1 cellular context compared by ENCODE assay signal in the genomic region with DNA sequence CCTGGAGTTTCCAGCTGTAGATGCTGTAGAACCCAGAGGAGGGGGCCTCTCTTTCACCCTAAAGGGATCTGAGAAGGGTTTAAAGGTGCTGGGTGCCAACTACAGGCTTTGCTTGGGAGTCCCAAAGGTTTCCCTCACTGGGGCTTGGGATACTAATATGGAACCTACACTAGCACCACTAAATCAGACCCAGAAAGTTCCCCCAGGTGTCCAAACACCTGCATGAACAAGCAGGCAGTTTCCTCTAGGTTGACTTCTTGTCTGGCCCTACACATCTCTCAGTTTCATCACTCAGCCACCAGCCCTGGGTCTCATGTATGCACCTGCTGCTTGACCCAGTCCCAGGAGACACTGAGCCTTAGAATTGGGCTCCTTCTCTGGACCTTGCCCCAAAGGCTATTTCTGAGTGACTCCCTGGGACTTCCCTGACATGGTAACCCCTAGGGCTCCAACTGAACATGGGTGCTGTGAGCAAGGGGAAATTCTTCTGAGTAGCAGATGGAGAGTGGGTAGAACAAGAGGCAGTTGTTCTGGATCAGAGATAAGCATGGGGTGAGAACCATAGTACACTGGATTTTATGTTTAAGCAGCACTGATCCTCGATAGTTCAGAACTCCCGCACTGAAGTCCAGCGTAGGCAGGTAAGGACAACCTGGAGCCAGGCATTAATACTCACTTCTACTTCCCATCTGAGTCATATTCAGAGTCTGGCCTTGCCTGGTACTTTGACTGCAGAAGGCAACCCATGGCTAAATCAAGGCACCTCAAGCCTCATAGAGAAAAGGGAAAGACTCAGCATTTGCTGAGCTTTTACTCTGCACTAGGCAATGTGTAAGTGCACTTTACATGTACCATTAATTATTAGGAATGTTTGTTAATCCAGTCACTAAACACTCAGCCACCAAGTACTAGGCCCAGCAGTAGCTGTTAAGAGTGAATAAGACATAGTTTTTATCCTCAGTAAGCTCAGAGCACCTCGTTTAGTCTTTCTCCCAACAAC.
TF ChIP-seq lines count a peak whose summit lies in the region.

No MANE protein-coding gene starts in this region.

TF ChIP-seq in HepG2, 621 proteins besides CTCF, POLR2A, EP300 and RAD21 (continued from another document and continues in another):
- TF ChIP-seq, protein P1, sequence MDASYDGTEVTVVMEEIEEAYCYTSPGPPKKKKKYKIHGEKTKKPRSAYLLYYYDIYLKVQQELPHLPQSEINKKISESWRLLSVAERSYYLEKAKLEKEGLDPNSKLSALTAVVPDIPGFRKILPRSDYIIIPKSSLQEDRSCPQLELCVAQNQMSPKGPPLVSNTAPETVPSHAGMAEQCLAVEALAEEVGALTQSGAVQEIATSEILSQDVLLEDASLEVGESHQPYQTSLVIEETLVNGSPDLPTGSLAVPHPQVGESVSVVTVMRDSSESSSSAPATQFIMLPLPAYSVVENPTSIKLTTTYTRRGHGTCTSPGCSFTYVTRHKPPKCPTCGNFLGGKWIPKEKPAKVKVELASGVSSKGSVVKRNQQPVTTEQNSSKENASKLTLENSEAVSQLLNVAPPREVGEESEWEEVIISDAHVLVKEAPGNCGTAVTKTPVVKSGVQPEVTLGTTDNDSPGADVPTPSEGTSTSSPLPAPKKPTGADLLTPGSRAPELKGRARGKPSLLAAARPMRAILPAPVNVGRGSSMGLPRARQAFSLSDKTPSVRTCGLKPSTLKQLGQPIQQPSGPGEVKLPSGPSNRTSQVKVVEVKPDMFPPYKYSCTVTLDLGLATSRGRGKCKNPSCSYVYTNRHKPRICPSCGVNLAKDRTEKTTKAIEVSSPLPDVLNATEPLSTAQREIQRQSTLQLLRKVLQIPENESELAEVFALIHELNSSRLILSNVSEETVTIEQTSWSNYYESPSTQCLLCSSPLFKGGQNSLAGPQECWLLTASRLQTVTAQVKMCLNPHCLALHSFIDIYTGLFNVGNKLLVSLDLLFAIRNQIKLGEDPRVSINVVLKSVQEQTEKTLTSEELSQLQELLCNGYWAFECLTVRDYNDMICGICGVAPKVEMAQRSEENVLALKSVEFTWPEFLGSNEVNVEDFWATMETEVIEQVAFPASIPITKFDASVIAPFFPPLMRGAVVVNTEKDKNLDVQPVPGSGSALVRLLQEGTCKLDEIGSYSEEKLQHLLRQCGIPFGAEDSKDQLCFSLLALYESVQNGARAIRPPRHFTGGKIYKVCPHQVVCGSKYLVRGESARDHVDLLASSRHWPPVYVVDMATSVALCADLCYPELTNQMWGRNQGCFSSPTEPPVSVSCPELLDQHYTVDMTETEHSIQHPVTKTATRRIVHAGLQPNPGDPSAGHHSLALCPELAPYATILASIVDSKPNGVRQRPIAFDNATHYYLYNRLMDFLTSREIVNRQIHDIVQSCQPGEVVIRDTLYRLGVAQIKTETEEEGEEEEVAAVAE (CRISPR knock-in tag; IDR thresholded peaks at IDR 0.05; ENCODE audit: borderline replicate concordance): no peak
- TF ChIP-seq ZMYM3 (CRISPR knock-in tag; IDR thresholded peaks at IDR 0.05) (no peak), KLF9 (CRISPR knock-in tag; IDR thresholded peaks at IDR 0.05; ENCODE audit: low read depth) (no peak), ZNF776 (CRISPR knock-in tag; IDR thresholded peaks at IDR 0.05) (no peak), NFKB2 (CRISPR knock-in tag; IDR thresholded peaks at IDR 0.05; ENCODE audit: borderline replicate concordance) (no peak), PBX2 (CRISPR knock-in tag; IDR thresholded peaks at IDR 0.05) (no peak), HNRNPL (IDR thresholded peaks at IDR 0.05; ENCODE audit: low read depth, low read length) (no peak), MTERF4 (CRISPR knock-in tag; IDR thresholded peaks at IDR 0.05) (no peak; the same call in 1 of the 2 replicates), GPN1 (CRISPR knock-in tag; IDR thresholded peaks at IDR 0.05; ENCODE audit: borderline replicate concordance) (no peak), FOSL1 (CRISPR knock-in tag; IDR thresholded peaks at IDR 0.05; ENCODE audit: borderline replicate concordance) (no peak), DBP (CRISPR knock-in tag; IDR thresholded peaks at IDR 0.05; ENCODE audit: not compliant biosample characterization) (no peak), TCF12 (IDR thresholded peaks at IDR 0.05) (no peak), TCF12 (CRISPR knock-in tag; IDR thresholded peaks at IDR 0.05) (no peak; the same call in 1 of the 2 replicates), NFYC (CRISPR knock-in tag; IDR thresholded peaks at IDR 0.05) (no peak), KLF11 (CRISPR knock-in tag; IDR thresholded peaks at IDR 0.05) (no peak), ZNF572 (CRISPR knock-in tag; IDR thresholded peaks at IDR 0.05) (no peak), HNF4A (CRISPR knock-in tag; IDR thresholded peaks at IDR 0.05) (no peak), ZNF598 (CRISPR knock-in tag; IDR thresholded peaks at IDR 0.05; ENCODE audit: borderline replicate concordance) (peak; percentile 73; the same call in 1 of the 2 replicates), TFDP2 (CRISPR knock-in tag; IDR thresholded peaks at IDR 0.05) (no peak), ZNF619 (CRISPR knock-in tag; IDR thresholded peaks at IDR 0.05) (no peak), ZBTB4 (CRISPR knock-in tag; IDR thresholded peaks at IDR 0.05; ENCODE audit: borderline replicate concordance) (peak; percentile 18; the same call in 1 of the 2 replicates), REPIN1 (CRISPR knock-in tag; IDR thresholded peaks at IDR 0.05; ENCODE audit: borderline replicate concordance, low read depth) (no peak), KDM5A (IDR thresholded peaks at IDR 0.05; ENCODE audit: borderline replicate concordance, low read length) (no peak), HNRNPUL1 (IDR thresholded peaks at IDR 0.05; ENCODE audit: low read depth, low read length) (no peak), FOXA3 (CRISPR knock-in tag; IDR thresholded peaks at IDR 0.05) (no peak), JUND (CRISPR knock-in tag; IDR thresholded peaks at IDR 0.05) (no peak), ZNF34 (CRISPR knock-in tag; IDR thresholded peaks at IDR 0.05; ENCODE audit: borderline replicate concordance) (no peak), BCL3 (CRISPR knock-in tag; IDR thresholded peaks at IDR 0.05) (peak; percentile 19; the same call in 1 of the 2 replicates), HNRNPH1 (optimal IDR thresholded peaks at IDR 0.05; ENCODE audit: low read depth, low read length) (no peak), TRIM24 (CRISPR knock-in tag; IDR thresholded peaks at IDR 0.05) (0 out of 2 replicates have a peak, but pooled peaks have one; percentile 54), NPAS2 (CRISPR knock-in tag; IDR thresholded peaks at IDR 0.05; ENCODE audit: borderline replicate concordance) (no peak), RXRB (CRISPR knock-in tag; IDR thresholded peaks at IDR 0.05; ENCODE audit: borderline replicate concordance) (no peak), CHD4 (IDR thresholded peaks at IDR 0.05; ENCODE audit: borderline replicate concordance, low read length) (no peak; the same call in 1 of the 2 replicates), TEAD2 (CRISPR knock-in tag; IDR thresholded peaks at IDR 0.05) (no peak), KDM6A (CRISPR knock-in tag; IDR thresholded peaks at IDR 0.05; ENCODE audit: low read depth) (no peak)
- TF ChIP-seq, protein P2, sequence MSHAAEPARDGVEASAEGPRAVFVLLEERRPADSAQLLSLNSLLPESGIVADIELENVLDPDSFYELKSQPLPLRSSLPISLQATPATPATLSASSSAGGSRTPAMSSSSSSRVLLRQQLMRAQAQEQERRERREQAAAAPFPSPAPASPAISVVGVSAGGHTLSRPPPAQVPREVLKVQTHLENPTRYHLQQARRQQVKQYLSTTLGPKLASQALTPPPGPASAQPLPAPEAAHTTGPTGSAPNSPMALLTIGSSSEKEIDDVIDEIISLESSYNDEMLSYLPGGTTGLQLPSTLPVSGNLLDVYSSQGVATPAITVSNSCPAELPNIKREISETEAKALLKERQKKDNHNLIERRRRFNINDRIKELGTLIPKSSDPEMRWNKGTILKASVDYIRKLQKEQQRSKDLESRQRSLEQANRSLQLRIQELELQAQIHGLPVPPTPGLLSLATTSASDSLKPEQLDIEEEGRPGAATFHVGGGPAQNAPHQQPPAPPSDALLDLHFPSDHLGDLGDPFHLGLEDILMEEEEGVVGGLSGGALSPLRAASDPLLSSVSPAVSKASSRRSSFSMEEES (CRISPR knock-in tag; IDR thresholded peaks at IDR 0.05): no peak
- TF ChIP-seq, protein P3, sequence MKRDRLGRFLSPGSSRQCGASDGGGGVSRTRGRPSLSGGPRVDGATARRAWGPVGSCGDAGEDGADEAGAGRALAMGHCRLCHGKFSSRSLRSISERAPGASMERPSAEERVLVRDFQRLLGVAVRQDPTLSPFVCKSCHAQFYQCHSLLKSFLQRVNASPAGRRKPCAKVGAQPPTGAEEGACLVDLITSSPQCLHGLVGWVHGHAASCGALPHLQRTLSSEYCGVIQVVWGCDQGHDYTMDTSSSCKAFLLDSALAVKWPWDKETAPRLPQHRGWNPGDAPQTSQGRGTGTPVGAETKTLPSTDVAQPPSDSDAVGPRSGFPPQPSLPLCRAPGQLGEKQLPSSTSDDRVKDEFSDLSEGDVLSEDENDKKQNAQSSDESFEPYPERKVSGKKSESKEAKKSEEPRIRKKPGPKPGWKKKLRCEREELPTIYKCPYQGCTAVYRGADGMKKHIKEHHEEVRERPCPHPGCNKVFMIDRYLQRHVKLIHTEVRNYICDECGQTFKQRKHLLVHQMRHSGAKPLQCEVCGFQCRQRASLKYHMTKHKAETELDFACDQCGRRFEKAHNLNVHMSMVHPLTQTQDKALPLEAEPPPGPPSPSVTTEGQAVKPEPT (CRISPR knock-in tag; IDR thresholded peaks at IDR 0.05; ENCODE audit: low read depth): no peak
- TF ChIP-seq, protein P4, sequence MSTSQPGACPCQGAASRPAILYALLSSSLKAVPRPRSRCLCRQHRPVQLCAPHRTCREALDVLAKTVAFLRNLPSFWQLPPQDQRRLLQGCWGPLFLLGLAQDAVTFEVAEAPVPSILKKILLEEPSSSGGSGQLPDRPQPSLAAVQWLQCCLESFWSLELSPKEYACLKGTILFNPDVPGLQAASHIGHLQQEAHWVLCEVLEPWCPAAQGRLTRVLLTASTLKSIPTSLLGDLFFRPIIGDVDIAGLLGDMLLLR (CRISPR knock-in tag; IDR thresholded peaks at IDR 0.05): no peak
- TF ChIP-seq, protein P5, sequence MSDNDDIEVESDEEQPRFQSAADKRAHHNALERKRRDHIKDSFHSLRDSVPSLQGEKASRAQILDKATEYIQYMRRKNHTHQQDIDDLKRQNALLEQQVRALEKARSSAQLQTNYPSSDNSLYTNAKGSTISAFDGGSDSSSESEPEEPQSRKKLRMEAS (IDR thresholded peaks at IDR 0.05): no peak
